ENCODE assay signal across 17 cellular contexts in genomic region chr2:39708003-39708402, GRCh38. TPM values are rescaled to one million over a fixed set of nuclear protein-coding genes. Genes with fewer than 3 reads are reported as not detected.
A peak's percentile ranks its signal among the peaks of the same experiment; 100 is the strongest.
DNase-seq lines count a peak whose midpoint lies in the region; ATAC-seq, FAIRE-seq and TF ChIP-seq lines count a peak whose summit lies in the region.
"Had no signal": no experiment of that assay in that cellular context is flagged by ENCODE, and none has a peak within 500 bp of the region (broad histone marks: within the 10 kb centered on the region; RNA-seq: fewer than 3 reads in every experiment).

No MANE protein-coding gene starts in this region.

- TF ChIP-seq EP300 in HepG2 (IDR thresholded peaks at IDR 0.05; ENCODE audit: low read depth in 2 of 2, low read length in 2 of 2) (no peak), HepG2 (CRISPR knock-in tag; IDR thresholded peaks at IDR 0.05; ENCODE audit: borderline replicate concordance) (no peak)

- no peaks in the 10 kb centered on the region for H4K20me1 ChIP-seq in HepG2 (ENCODE audit: insufficient read depth, low read length)
- H4K20me1 ChIP-seq in astrocyte (ENCODE audit: insufficient read depth, low read length), result no peaks in the 10 kb centered on the region
- H4K20me1 ChIP-seq: BLaER1 treated with 17β-estradiol and CSF1 and Interleukin-3, amounts not matched to agents 10 nM and 100 nM had no signal

- H3K4me1 Mint-ChIP-seq in astrocyte (ENCODE audit: low read depth, unreplicated experiment), result peaks cover 2% of the 10 kb centered on the region
- H3K4me1 Mint-ChIP-seq in endothelial cell (ENCODE audit: unreplicated experiment), result no peaks in the 10 kb centered on the region
- H3K4me1 Mint-ChIP-seq: B cell had no signal

- no peak for TF ChIP-seq POLR2A in HepG2 (IDR thresholded peaks at IDR 0.05; ENCODE audit: insufficient read depth in 1 of 2, low read depth in 2 of 2, low read length in 2 of 2)
- TF ChIP-seq POLR2A in right lobe of liver (IDR thresholded peaks at IDR 0.05), result no peak

- no TSS peak for BruUV-seq in HepG2 (replicated peaks; lab: Mats Ljungman, UMichigan)

- H3K79me2 ChIP-seq in HepG2 (ENCODE audit: insufficient read depth, low read length), result no peaks in the 10 kb centered on the region
- no peaks in the 10 kb centered on the region for H3K79me2 ChIP-seq in astrocyte (ENCODE audit: insufficient read depth, low read length)

- H3K9ac ChIP-seq in HepG2 (ENCODE audit: insufficient read depth, low read depth, low read length) (no peak overlapping the region), astrocyte (ENCODE audit: low read length) (no peak overlapping the region)
- H3K9ac ChIP-seq: BLaER1 treated with 17β-estradiol and CSF1 and Interleukin-3, amounts not matched to agents 10 nM and 100 nM; GM23248 had no signal

- no peak overlapping the region for H3K4me3 ChIP-seq in HepG2 (replicated peaks in 1 of 3; ENCODE audit: insufficient read depth in 1 of 3, low read depth in 2 of 3, low read length in 3 of 3)
- no peak overlapping the region for H3K4me3 ChIP-seq in right lobe of liver
- H3K4me3 ChIP-seq in astrocyte (ENCODE audit: insufficient read depth, low read depth, low read length), result no peak overlapping the region
- H3K4me3 ChIP-seq: BLaER1 treated with 17β-estradiol and CSF1 and Interleukin-3, amounts not matched to agents 10 nM and 100 nM; GM12878; GM23248 had no signal

- H3K9me3 Mint-ChIP-seq in astrocyte (ENCODE audit: unreplicated experiment) (peaks cover 2% of the 10 kb centered on the region), endothelial cell (ENCODE audit: unreplicated experiment) (no peaks in the 10 kb centered on the region)
- H3K9me3 Mint-ChIP-seq: CD8-positive, alpha-beta T cell had no signal

- ATAC-seq in HepG2 (no peak), right lobe of liver (no peak), GM21786 (IDR thresholded peaks at IDR 0.05; ENCODE audit: unreplicated experiment) (no peak), omental fat pad (ENCODE audit: low FRiP score) (no peak)
- ATAC-seq: CD8-positive, alpha-beta T cell; GM12878 had no signal

- H3K4me1 ChIP-seq in HepG2 (ENCODE audit: insufficient read depth, low read length) (peaks cover 31% of the 10 kb centered on the region), right lobe of liver (no peaks in the 10 kb centered on the region), astrocyte (ENCODE audit: insufficient read depth, low read length) (no peaks in the 10 kb centered on the region)
- H3K4me1 ChIP-seq: BLaER1 treated with 17β-estradiol and CSF1 and Interleukin-3, amounts not matched to agents 10 nM and 100 nM had no signal

- H3K4me3 Mint-ChIP-seq in astrocyte (ENCODE audit: unreplicated experiment) (no peak overlapping the region), endothelial cell (ENCODE audit: unreplicated experiment) (peak overlapping the region; percentile 16)
- H3K4me3 Mint-ChIP-seq: B cell; CD8-positive, alpha-beta T cell had no signal

- peaks cover 37% of the 10 kb centered on the region for H3K36me3 Mint-ChIP-seq in astrocyte (ENCODE audit: low read depth, unreplicated experiment)
- peaks cover 5% of the 10 kb centered on the region for H3K36me3 Mint-ChIP-seq in endothelial cell (ENCODE audit: low read depth, unreplicated experiment)
- H3K36me3 Mint-ChIP-seq: CD8-positive, alpha-beta T cell had no signal

- no peak for TF ChIP-seq CTCF in HepG2 (CRISPR knock-in tag; IDR thresholded peaks at IDR 0.05)
- no peak for TF ChIP-seq CTCF in right lobe of liver (IDR thresholded peaks at IDR 0.05)
- no peak for TF ChIP-seq CTCF in astrocyte (IDR thresholded peaks at IDR 0.05; ENCODE audit: insufficient read depth, low read depth, low read length)
- TF ChIP-seq CTCF in endothelial cell (IDR thresholded peaks at IDR 0.05; ENCODE audit: unreplicated experiment), result no peak
- TF ChIP-seq CTCF in omental fat pad (IDR thresholded peaks at IDR 0.05), result no peak

- intact Hi-C loops in HepG2 (cut with micrococcal nuclease; ENCODE audit: unreplicated experiment) (no loop called here), right lobe of liver (cut with DNase I) (no loop called here)

- H3K36me3 ChIP-seq in HepG2 (replicated peaks in 1 of 2; ENCODE audit: control insufficient read depth in 1 of 2, insufficient read depth in 2 of 2, low read length in 2 of 2) (no peaks in the 10 kb centered on the region), right lobe of liver (no peaks in the 10 kb centered on the region), astrocyte (ENCODE audit: insufficient read depth, low read length) (no peaks in the 10 kb centered on the region)
- H3K36me3 ChIP-seq: BLaER1 treated with 17β-estradiol and CSF1 and Interleukin-3, amounts not matched to agents 10 nM and 100 nM had no signal

- no peak for DNase-seq in HepG2 (ENCODE audit: low spot score)
- DNase-seq in right lobe of liver, result no peak
- DNase-seq in astrocyte (ENCODE audit: low read depth), result no peak
- DNase-seq in endothelial cell (ENCODE audit: low spot score), result no peak
- DNase-seq in NK-92 (lab: John Stamatoyannopoulos, UW; ENCODE audit: unreplicated experiment), result no peak
- DNase-seq in omental fat pad (ENCODE audit: low spot score), result no peak
- DNase-seq: 8988T; Calu3; CD8-positive, alpha-beta T cell; DMS79 treated with DMSO at 0.1 percent for 48 hours; GM23248; HCEC 1CT had no signal

- no peak overlapping the region for H2AFZ ChIP-seq in HepG2 (ENCODE audit: low read length)
- H2AFZ ChIP-seq in astrocyte (ENCODE audit: low read depth, low read length), result no peak overlapping the region
- H2AFZ ChIP-seq: GM23248 had no signal

- CTCF ChIA-PET in HepG2 (lab: Yijun Ruan, JAX; ENCODE audit: low intra/inter-chr PET ratio, low total read pairs), result no interaction called here

- no peak overlapping the region for H3K27ac ChIP-seq in HepG2 (ENCODE audit: extremely low read length, insufficient read depth, low read length)
- no peak overlapping the region for H3K27ac ChIP-seq in right lobe of liver
- no peak overlapping the region for H3K27ac ChIP-seq in astrocyte (ENCODE audit: low read depth, low read length)
- H3K27ac ChIP-seq: BLaER1 treated with 17β-estradiol and CSF1 and Interleukin-3, amounts not matched to agents 10 nM and 100 nM; GM23248 had no signal

- in situ Hi-C loops in HepG2 (cut with HindIII; ENCODE audit: extremely low pct_ligation_motif_present, low pct_unique_long_range_greater_than_20kb), result no loop called here

- H3K27me3 Mint-ChIP-seq in astrocyte (ENCODE audit: low read depth, unreplicated experiment) (no peaks in the 10 kb centered on the region), endothelial cell (ENCODE audit: unreplicated experiment) (peaks cover 3% of the 10 kb centered on the region)

- FAIRE-seq in HepG2 (lab: Jason Lieb, UNC) (no peak), astrocyte (lab: Jason Lieb, UNC) (no peak)
- FAIRE-seq: GM12878, H54 had no signal

- POLR2A ChIA-PET in HepG2 (lab: Yijun Ruan, JAX), result no interaction called here

- no peak for TF ChIP-seq RAD21 in HepG2 (CRISPR knock-in tag; IDR thresholded peaks at IDR 0.05)

- H3K27ac Mint-ChIP-seq in astrocyte (ENCODE audit: unreplicated experiment), result peak overlapping the region; percentile 3
- no peak overlapping the region for H3K27ac Mint-ChIP-seq in endothelial cell (ENCODE audit: unreplicated experiment)
- H3K27ac Mint-ChIP-seq: B cell; CD8-positive, alpha-beta T cell had no signal

- WGBS in HepG2 (ENCODE audit: low lambda C conversion rate), result 83% methylated on average over 9 of the region's 9 CpGs
- 93% methylated on average over 8 of the region's 9 CpGs for WGBS in right lobe of liver (ENCODE audit: insufficient coverage, low coverage, low lambda C conversion rate, missing lambda C conversion rate)

- H3K9me3 ChIP-seq in HepG2 (ENCODE audit: low read length) (no peaks in the 10 kb centered on the region), right lobe of liver (no peaks in the 10 kb centered on the region), astrocyte (ENCODE audit: insufficient read depth, low read depth, low read length) (no peaks in the 10 kb centered on the region)

- H3K27me3 ChIP-seq in HepG2 (ENCODE audit: control insufficient read depth in 1 of 2, insufficient read depth in 2 of 2, low read length in 2 of 2) (peaks cover 0 to 20% of the 10 kb centered on the region in 2 experiments; a peak in 3 of 5 replicates), right lobe of liver (no peaks in the 10 kb centered on the region), astrocyte (ENCODE audit: insufficient read depth, low read length) (no peaks in the 10 kb centered on the region)
- H3K27me3 ChIP-seq: BLaER1 treated with 17β-estradiol and CSF1 and Interleukin-3, amounts not matched to agents 10 nM and 100 nM had no signal

- H3K4me2 ChIP-seq in HepG2 (ENCODE audit: low read depth, low read length) (no peak overlapping the region), astrocyte (ENCODE audit: low read length) (no peak overlapping the region)
- H3K4me2 ChIP-seq: BLaER1 treated with 17β-estradiol and CSF1 and Interleukin-3, amounts not matched to agents 10 nM and 100 nM had no signal

RNA-seq across cellular contexts. Expression of gene TMEM178A, which starts 42.3 kb away (rescaled TPM):
- total RNA-seq in HepG2 (2016; rRNA removed; fragmentation: Illumina TruSeq; extraction: Trizol), result 0.38 TPM in 1 of 2 replicates, not detected in the other
- total RNA-seq in HepG2 (2016; cell fraction: cytosol; rRNA removed; fragmentation: Illumina TruSeq; extraction: Trizol; ENCODE audit: low read depth), result not detected in 2 replicates
- 0.15 and 0.19 TPM in 2 replicates for total RNA-seq in HepG2 (2016; cell fraction: insoluble cytoplasmic fraction; rRNA removed; fragmentation: Illumina TruSeq; extraction: Trizol)
- total RNA-seq in HepG2 (2016; cell fraction: membrane; rRNA removed; fragmentation: Illumina TruSeq; extraction: Trizol), result 0.17 TPM in 1 of 2 replicates, not detected in the other
- 0.50 TPM in 1 of 2 replicates, not detected in the other for total RNA-seq in HepG2 (2016; cell fraction: nucleus; rRNA removed; fragmentation: Illumina TruSeq; extraction: Trizol)
- polyA plus RNA-seq in HepG2 (2011; rRNA removed), result 3.3 and 3.8 TPM in 2 replicates
- 1.6 and 1.7 TPM in 2 replicates for polyA plus RNA-seq in HepG2 (2011; cell fraction: cytosol; rRNA removed)
- polyA plus RNA-seq in HepG2 (2011; cell fraction: nucleus; rRNA removed), result 21.5 and 25.6 TPM in 2 replicates
- polyA plus RNA-seq in HepG2 (2012), result 5.7 and 7.4 TPM in 2 replicates
- polyA plus RNA-seq in HepG2 (2016; cell fraction: cytosol; fragmentation: Illumina TruSeq; extraction: Trizol; ENCODE audit: low read depth), result not detected in 2 replicates
- polyA plus RNA-seq in HepG2 (2016; cell fraction: insoluble cytoplasmic fraction; fragmentation: Illumina TruSeq; extraction: Trizol; ENCODE audit: low read depth), result 0.28 TPM in 1 of 2 replicates, not detected in the other
- polyA plus RNA-seq in HepG2 (2016; cell fraction: membrane; fragmentation: Illumina TruSeq; extraction: Trizol; ENCODE audit: low read depth), result 0.09 and 0.35 TPM in 2 replicates
- 1.4 and 1.9 TPM in 2 replicates for polyA plus RNA-seq in HepG2 (2016; cell fraction: nucleus; fragmentation: Illumina TruSeq; extraction: Trizol; ENCODE audit: insufficient read depth, low read depth)
- polyA minus RNA-seq in HepG2 (2011; rRNA and poly(A)+ RNA removed; ENCODE audit: low replicate concordance), result 1.8 TPM in 1 of 2 replicates, not detected in the other
- polyA minus RNA-seq in HepG2 (2011; cell fraction: cytosol; rRNA and poly(A)+ RNA removed), result 0.59 and 0.88 TPM in 2 replicates
- polyA minus RNA-seq in HepG2 (2011; cell fraction: nucleus; rRNA and poly(A)+ RNA removed), result 2.5 and 3.3 TPM in 2 replicates
- total RNA-seq in right lobe of liver, result 1 to 10 TPM in 3 of 6 experiments, under 1 TPM in 2, not detected in 1; 0.25 to 1.7 (median 1.4) TPM
- total RNA-seq in astrocyte, result 28.7 and 41.6 TPM in 2 replicates
- total RNA-seq in endothelial cell (ENCODE audit: unreplicated experiment), result 4.8 TPM
- total RNA-seq in omental fat pad, result 1 to 10 TPM; 1.6 to 2.0 (median 1.8) TPM
- total RNA-seq: GM12878 had no signal
- polyA plus RNA-seq: GM12878, GM23248 had no signal
